In genomic region chr15:66862111-66862815, GRCh38 we compare ENCODE assay signal across 10 cellular contexts.
DNase-seq lines count a peak whose midpoint lies in the region; ATAC-seq and TF ChIP-seq lines count a peak whose summit lies in the region.
"Had no signal": no experiment of that assay in that cellular context is flagged by ENCODE, and none has a peak within 500 bp of the region (broad histone marks: within the 10 kb centered on the region; RNA-seq: fewer than 3 reads in every experiment).

No MANE protein-coding gene starts in this region.

- H3K4me1 ChIP-seq in Loucy (ENCODE audit: insufficient read depth, low read length, poor library complexity, severe bottlenecking), result no peaks in the 10 kb centered on the region
- H3K4me1 ChIP-seq in mammary epithelial cell (ENCODE audit: insufficient read depth, low read length), result peaks cover 12% of the 10 kb centered on the region

- no peaks in the 10 kb centered on the region for H3F3A ChIP-seq in Loucy (ENCODE audit: low read depth)

- TF ChIP-seq CTCF in Loucy (conservative IDR thresholded peaks at IDR 0.05; ENCODE audit: low read length) (no peak), mammary epithelial cell (conservative IDR thresholded peaks at IDR 0.05 in 1 of 2, IDR thresholded peaks at IDR 0.05 in 1 of 2; ENCODE audit: extremely low read depth in 1 of 2, insufficient read depth in 1 of 2, low read depth in 1 of 2, low read length in 2 of 2) (no peak), neural crest cell (conservative IDR thresholded peaks at IDR 0.05) (no peak)

- H3K9ac ChIP-seq in Loucy (ENCODE audit: low read depth, low read length, poor library complexity, severe bottlenecking) (no peak overlapping the region), mammary epithelial cell (ENCODE audit: insufficient read depth, low read length) (no peak overlapping the region)

- H3K27me3 ChIP-seq in Loucy (ENCODE audit: insufficient read depth, low read length, poor library complexity, severe bottlenecking) (no peaks in the 10 kb centered on the region), mammary epithelial cell (ENCODE audit: insufficient read depth, low read length) (no peaks in the 10 kb centered on the region)
- H3K27me3 ChIP-seq: left lung had no signal

- H3K9me2 ChIP-seq in Loucy (replicated peaks; ENCODE audit: low read depth, low read length), result no peaks in the 10 kb centered on the region

- no peak overlapping the region for H3K4me3 Mint-ChIP-seq in neural crest cell
- H3K4me3 Mint-ChIP-seq: activated naive CD8-positive, alpha-beta T cell had no signal

- H4K20me1 ChIP-seq in Loucy (ENCODE audit: insufficient read depth, low read length, poor library complexity, severe bottlenecking) (no peaks in the 10 kb centered on the region), mammary epithelial cell (ENCODE audit: insufficient read depth, low read length) (no peaks in the 10 kb centered on the region)

- in situ Hi-C loops in mammary epithelial cell (cut with MboI; ENCODE audit: low sequenced_read_pairs in 2 of 2), result no loop called here

- WGBS in mammary epithelial cell (ENCODE audit: low coverage, missing lambda C conversion rate), result 92% methylated on average over 5 of the region's 10 CpGs

- CTCF ChIA-PET in mammary epithelial cell (lab: Charles Lee; ENCODE audit: low non-redundant PET), result interaction anchor here (0.7 kb wide), 1 partner anchor 74 kb away, joined by 4 read pairs; no protein-coding TSS in a partner anchor

- DNase-seq in EH (ENCODE audit: low read depth), result peak; percentile 59
- DNase-seq in mammary epithelial cell, result peak; percentile 26
- no peak for DNase-seq in neural crest cell (ENCODE audit: low read depth, low spot score)
- DNase-seq in GDM1 (lab: John Stamatoyannopoulos, UW), result no peak
- DNase-seq in NCI-H1048 (lab: John Stamatoyannopoulos, UW), result no peak
- no peak for DNase-seq in DMS 273 (lab: John Stamatoyannopoulos, UW; ENCODE audit: unreplicated experiment)

- H3K4me2 ChIP-seq in Loucy (ENCODE audit: low read depth, low read length, poor library complexity, severe bottlenecking), result no peak overlapping the region
- no peak overlapping the region for H3K4me2 ChIP-seq in mammary epithelial cell (ENCODE audit: insufficient read depth, low read depth, low read length)

- peak overlapping the region; percentile 76 for H2AFZ ChIP-seq in Loucy (ENCODE audit: low read length)
- H2AFZ ChIP-seq in mammary epithelial cell (ENCODE audit: low read depth, low read length), result no peak overlapping the region

- H3K4me1 Mint-ChIP-seq in neural crest cell, result no peaks in the 10 kb centered on the region

- H3K4me3 ChIP-seq in Loucy (ENCODE audit: low read length, poor library complexity, severe bottlenecking), result no peak overlapping the region
- no peak overlapping the region for H3K4me3 ChIP-seq in mammary epithelial cell (replicated peaks in 1 of 3; ENCODE audit: insufficient read depth in 1 of 3, low read depth in 2 of 3, low read length in 3 of 3)
- H3K4me3 ChIP-seq: left lung had no signal

- intact Hi-C loops in mammary epithelial cell (cut with micrococcal nuclease), result no loop called here

- ATAC-seq in GM19455 (IDR thresholded peaks at IDR 0.05; ENCODE audit: unreplicated experiment), result no peak

- no peaks in the 10 kb centered on the region for H3K9me3 ChIP-seq in Loucy (ENCODE audit: insufficient read depth, low read depth, low read length)
- no peaks in the 10 kb centered on the region for H3K9me3 ChIP-seq in mammary epithelial cell (replicated peaks; ENCODE audit: insufficient read depth, low read length)
- H3K9me3 ChIP-seq: left lung had no signal

- peak overlapping the region; percentile 69 for H3K27ac Mint-ChIP-seq in neural crest cell (ENCODE audit: unreplicated experiment)
- H3K27ac Mint-ChIP-seq: activated naive CD8-positive, alpha-beta T cell had no signal

- no peaks in the 10 kb centered on the region for H3K79me2 ChIP-seq in Loucy (ENCODE audit: insufficient read depth, low read length)
- no peaks in the 10 kb centered on the region for H3K79me2 ChIP-seq in mammary epithelial cell (ENCODE audit: insufficient read depth, low read length)

- H3K36me3 ChIP-seq in Loucy (ENCODE audit: insufficient read depth, low read length), result no peaks in the 10 kb centered on the region
- no peaks in the 10 kb centered on the region for H3K36me3 ChIP-seq in mammary epithelial cell (ENCODE audit: insufficient read depth, low read length)
- H3K36me3 ChIP-seq: left lung had no signal

- dilution Hi-C loops in mammary epithelial cell (cut with HindIII; ENCODE audit: low sequenced_read_pairs), result no loop called here

- H3K36me3 Mint-ChIP-seq in neural crest cell (ENCODE audit: low read depth), result no peaks in the 10 kb centered on the region
- H3K36me3 Mint-ChIP-seq: activated naive CD8-positive, alpha-beta T cell had no signal

- no TSS peak for BruUV-seq in mammary epithelial cell (replicated peaks; lab: Mats Ljungman, UMichigan)

- H3K27me3 Mint-ChIP-seq in neural crest cell (ENCODE audit: low read depth), result no peaks in the 10 kb centered on the region

- H3K9me3 Mint-ChIP-seq in neural crest cell, result no peaks in the 10 kb centered on the region

- H3K27ac ChIP-seq in mammary epithelial cell (ENCODE audit: insufficient read depth, low read depth, low read length), result no peak overlapping the region
- H3K27ac ChIP-seq: left lung had no signal

Comparison
In these comparisons a context has a peak if more than half of its experiments do, and no peak if none do; other contexts are left out.
1. DNase-seq: peak in EH (single experiment) and mammary epithelial cell (single experiment); none in neural crest cell (single experiment), GDM1 (single experiment), NCI-H1048 (single experiment) and DMS 273 (single experiment).